In genomic region chr3:172098698-172099494, GRCh38 we compare ENCODE assay signal across 1 cellular context.
TF ChIP-seq lines count a peak whose summit lies in the region.

No MANE protein-coding gene starts in this region.

TF ChIP-seq in HepG2, 621 proteins besides CTCF, POLR2A, EP300 and RAD21 (continued from another document):
- TF ChIP-seq PRMT3 (CRISPR knock-in tag; IDR thresholded peaks at IDR 0.05; ENCODE audit: borderline replicate concordance, low read depth) (0 out of 2 replicates have a peak, but pooled peaks have one; percentile 35), GZF1 (CRISPR knock-in tag; IDR thresholded peaks at IDR 0.05) (no peak), ZNF552 (CRISPR knock-in tag; IDR thresholded peaks at IDR 0.05; ENCODE audit: borderline replicate concordance) (no peak), ZNF124 (CRISPR knock-in tag; IDR thresholded peaks at IDR 0.05) (no peak), IKZF5 (CRISPR knock-in tag; IDR thresholded peaks at IDR 0.05) (peak; percentile 90), PAXIP1 (CRISPR knock-in tag; conservative IDR thresholded peaks at IDR 0.05) (peak; percentile 78), GMEB1 (CRISPR knock-in tag; IDR thresholded peaks at IDR 0.05; ENCODE audit: borderline replicate concordance) (no peak), SRSF9 (IDR thresholded peaks at IDR 0.05; ENCODE audit: borderline replicate concordance, insufficient read depth, low read depth, low read length, poor library complexity, severe bottlenecking) (no peak), ZBTB40 (IDR thresholded peaks at IDR 0.05) (no peak), ZBTB40 (CRISPR knock-in tag; IDR thresholded peaks at IDR 0.05) (no peak)
